ENCODE assay signal across 20 cellular contexts in the genomic region with DNA sequence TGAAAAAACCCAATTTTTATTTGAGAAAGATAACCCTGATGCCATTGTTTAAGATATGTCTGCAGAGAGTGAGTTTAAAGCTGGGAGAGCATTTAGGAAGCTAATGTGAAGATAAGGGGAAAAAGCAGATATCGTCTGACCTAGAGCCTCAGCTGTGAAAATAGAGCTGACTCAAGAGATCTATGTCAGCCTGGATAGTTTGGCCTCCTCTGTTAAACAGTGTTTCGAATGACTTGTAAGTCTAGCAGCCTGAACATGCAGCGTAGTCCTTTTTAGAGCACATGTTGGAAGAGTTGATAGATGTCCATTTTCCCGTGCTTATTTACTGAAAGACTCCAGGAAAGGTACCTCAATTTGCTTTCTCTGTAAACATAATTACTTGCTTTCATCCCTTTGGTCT. TPM values are rescaled to one million over a fixed set of nuclear protein-coding genes. Genes with fewer than 3 reads are reported as not detected.
DNase-seq lines count a peak whose midpoint lies in the region; ATAC-seq, FAIRE-seq and TF ChIP-seq lines count a peak whose summit lies in the region.
"Had no signal": no experiment of that assay in that cellular context is flagged by ENCODE, and none has a peak within 500 bp of the region (broad histone marks: within the 10 kb centered on the region; RNA-seq: fewer than 3 reads in every experiment).

No MANE protein-coding gene starts in this region.

- H3K9me3 Mint-ChIP-seq in progenitor cell of endocrine pancreas (ENCODE audit: low read depth): no peaks in the 10 kb centered on the region
- H3K9me3 Mint-ChIP-seq: activated naive CD4-positive, alpha-beta T cell treated with anti-CD3 and anti-CD28 coated beads, Interleukin-2, amount 50 U/mL, for 24 hours; activated T-cell treated with anti-CD3 and anti-CD28 coated beads, Interleukin-2, amount 50 U/mL, for 24 hours; T-cell had no signal

- no peak for ATAC-seq in GM21576 (IDR thresholded peaks at IDR 0.05; ENCODE audit: unreplicated experiment)
- ATAC-seq: activated CD8-positive, alpha-beta T cell treated with anti-CD3 and anti-CD28 coated beads, Interleukin-2, amount 10 ng/mL, durations not matched to agents 7 days and 5 days; left ventricle myocardium superior; T-cell had no signal

- H3K36me3 Mint-ChIP-seq in progenitor cell of endocrine pancreas (ENCODE audit: insufficient read depth): no peaks in the 10 kb centered on the region
- H3K36me3 Mint-ChIP-seq: activated naive CD4-positive, alpha-beta T cell treated with anti-CD3 and anti-CD28 coated beads, Interleukin-2, amount 50 U/mL, for 24 hours; T-cell had no signal

- peak; percentile 78 for DNase-seq in NCI-H69 (lab: John Stamatoyannopoulos, UW)
- peak; percentile 27 for DNase-seq in brain pericyte (ENCODE audit: low read depth, low spot score)
- DNase-seq in progenitor cell of endocrine pancreas (ENCODE audit: low spot score, unreplicated experiment): no peak
- DNase-seq in iPS-NIHi7 (ENCODE audit: extremely low spot score): no peak
- DNase-seq in NCI-H748 (lab: John Stamatoyannopoulos, UW; ENCODE audit: unreplicated experiment): no peak
- DNase-seq in activated CD4-positive, alpha-beta T cell treated with anti-CD3 and anti-CD28 coated beads, Interleukin-2, amount 50 U/mL, for 4 hours: no peak
- DNase-seq: activated CD8-positive, alpha-beta T cell treated with anti-CD3 and anti-CD28 coated beads, Interleukin-2, amount 10 ng/mL, durations not matched to agents 7 days and 5 days; activated T-cell treated with anti-CD3 and anti-CD28 coated beads, Interleukin-2, amount 50 U/mL, for 24 hours; dermis blood vessel endothelial cell; left ventricle myocardium superior; NCI-H2029; NCI-H446; sigmoid colon; stimulated activated CD4-positive, alpha-beta T cell treated with anti-CD3 and anti-CD28 coated beads, Interleukin-1b, Interleukin-23, amount 100 ng/mL, for 48 hours; stimulated activated naive CD4-positive, alpha-beta T cell treated with Interleukin-2 at 50 U/mL for 16 hours; T-cell; trophoblast cell had no signal

- H3K27me3 Mint-ChIP-seq in progenitor cell of endocrine pancreas: no peaks in the 10 kb centered on the region
- H3K27me3 Mint-ChIP-seq: activated naive CD4-positive, alpha-beta T cell treated with anti-CD3 and anti-CD28 coated beads, Interleukin-2, amount 50 U/mL, for 24 hours; activated T-cell treated with anti-CD3 and anti-CD28 coated beads, Interleukin-2, amount 50 U/mL, for 24 hours; T-cell had no signal

- H3K4me3 Mint-ChIP-seq in progenitor cell of endocrine pancreas (ENCODE audit: low read depth): no peak overlapping the region
- H3K4me3 Mint-ChIP-seq: activated CD8-positive, alpha-beta T cell treated with anti-CD3 and anti-CD28 coated beads, Interleukin-2, amount 10 ng/mL, durations not matched to agents 7 days and 5 days; activated naive CD4-positive, alpha-beta T cell treated with anti-CD3 and anti-CD28 coated beads, Interleukin-2, amount 50 U/mL, for 24 hours; activated T-cell treated with anti-CD3 and anti-CD28 coated beads, Interleukin-2, amount 50 U/mL, for 24 hours; T-cell had no signal

- no peak for TF ChIP-seq CTCF in progenitor cell of endocrine pancreas (IDR thresholded peaks at IDR 0.05; ENCODE audit: unreplicated experiment)

- H3K4me1 Mint-ChIP-seq in progenitor cell of endocrine pancreas (ENCODE audit: low read depth): peaks cover 22% of the 10 kb centered on the region
- H3K4me1 Mint-ChIP-seq: activated naive CD4-positive, alpha-beta T cell treated with anti-CD3 and anti-CD28 coated beads, Interleukin-2, amount 50 U/mL, for 24 hours; T-cell had no signal

- peak; percentile 93 for FAIRE-seq in islet of Langerhans (lab: Jason Lieb, UNC)

- peak overlapping the region; percentile 39 for H3K27ac Mint-ChIP-seq in progenitor cell of endocrine pancreas
- H3K27ac Mint-ChIP-seq: activated CD8-positive, alpha-beta T cell treated with anti-CD3 and anti-CD28 coated beads, Interleukin-2, amount 10 ng/mL, durations not matched to agents 7 days and 5 days; activated naive CD4-positive, alpha-beta T cell treated with anti-CD3 and anti-CD28 coated beads, Interleukin-2, amount 50 U/mL, for 24 hours; activated T-cell treated with anti-CD3 and anti-CD28 coated beads, Interleukin-2, amount 50 U/mL, for 24 hours; T-cell had no signal

RNA-seq across cellular contexts. Expression of a gene that starts 48.1 kb away (rescaled TPM):
- total RNA-seq in progenitor cell of endocrine pancreas: 28.6 and 29.8 TPM in 2 replicates

Comparison
In these comparisons a context has a peak if more than half of its experiments do, and no peak if none do; other contexts are left out.
1. DNase-seq: peak in NCI-H69 (single experiment) and brain pericyte (single experiment); none in progenitor cell of endocrine pancreas (single experiment), iPS-NIHi7 (single experiment), NCI-H748 (single experiment) and activated CD4-positive, alpha-beta T cell treated with anti-CD3 and anti-CD28 coated beads, Interleukin-2, amount 50 U/mL, for 4 hours (0 of 2).